Comparison of ENCODE assay signal across 13 cellular contexts in genomic region chr1:86852289-86852688, GRCh38.
"Had no signal": no experiment of that assay in that cellular context is flagged by ENCODE, and none has a peak within 500 bp of the region (broad histone marks: within the 10 kb centered on the region; RNA-seq: fewer than 3 reads in every experiment).

No MANE protein-coding gene starts in this region.

- H3K27me3 ChIP-seq: cardiac muscle cell, dorsolateral prefrontal cortex, pancreas, tibial artery had no signal

- DNase-seq: activated CD4-positive, alpha-beta memory T cell treated with anti-CD3 and anti-CD28 coated beads, Interleukin-2, amount 10 ng/mL, durations not matched to agents 7 days and 5 days; activated effector memory CD4-positive, alpha-beta T cell treated with Interleukin-2 at 50 U/mL for 16 hours; activated naive CD4-positive, alpha-beta T cell treated with anti-CD3 and anti-CD28 coated beads, Interleukin-2, amount 50 U/mL, for 16 hours; activated T-cell treated with anti-CD3 and anti-CD28 coated beads, Interleukin-2, amount 50 U/mL, for 4 hours; dorsolateral prefrontal cortex; endodermal cell; head of caudate nucleus; left cardiac atrium; pancreas; tibial artery had no signal

- ATAC-seq: activated T-cell treated with anti-CD3 and anti-CD28 coated beads, Interleukin-2, amount 50 U/mL, for 4 hours; left cardiac atrium; stimulated activated effector memory CD8-positive, alpha-beta T cell treated with anti-CD3 and anti-CD28 coated beads, Interleukin-12 subunit alpha, Interleukin-12 subunit beta, amount 100 ng/mL, for 72 hours had no signal

- H3K9me3 ChIP-seq: pancreas, tibial artery had no signal

- H3K36me3 ChIP-seq: cardiac muscle cell, pancreas, tibial artery had no signal

- H3K4me1 ChIP-seq: tibial artery had no signal

- H3K4me3 ChIP-seq: cardiac muscle cell, dorsolateral prefrontal cortex, lung, pancreas, tibial artery had no signal

- H3K27ac ChIP-seq: cardiac muscle cell, dorsolateral prefrontal cortex, pancreas, tibial artery had no signal
